Comparison of ENCODE assay signal across 11 cellular contexts in genomic region chr20:24502184-24502583, GRCh38. TPM values are rescaled to one million over a fixed set of nuclear protein-coding genes. Genes with fewer than 3 reads are reported as not detected.
DNase-seq lines count a peak whose midpoint lies in the region; ATAC-seq and TF ChIP-seq lines count a peak whose summit lies in the region.
"Had no signal": no experiment of that assay in that cellular context is flagged by ENCODE, and none has a peak within 500 bp of the region (broad histone marks: within the 10 kb centered on the region; RNA-seq: fewer than 3 reads in every experiment).

No MANE protein-coding gene starts in this region.

- no peaks in the 10 kb centered on the region for H3K36me3 ChIP-seq in thyroid gland

- H3K4me3 Mint-ChIP-seq in brain, result no peak overlapping the region

- WGBS in thyroid gland, 2 donors, result 78 to 87% methylated on average over 7 of the region's 7 CpGs

- peak; percentile 27 for DNase-seq in HK-2 (ENCODE audit: unreplicated experiment)
- peak; percentile 5 for DNase-seq in iris pigment epithelial cell (ENCODE audit: low read depth)
- peak; percentile 21 to 25 for DNase-seq in thyroid gland
- DNase-seq in left lobe of liver (ENCODE audit: low spot score), result no peak
- DNase-seq in iPS-NIHi11 (ENCODE audit: low spot score), result no peak
- DNase-seq: activated CD4-positive, alpha-beta T cell treated with anti-CD3 and anti-CD28 coated beads for 1 hour; central memory CD4-positive, alpha-beta T cell; NCI-H1092 treated with DMSO at 0.1 percent for 48 hours; PC-3 had no signal

- no peaks in the 10 kb centered on the region for H3K36me3 Mint-ChIP-seq in brain

- peaks cover 7% of the 10 kb centered on the region for H3K27me3 Mint-ChIP-seq in brain

- TF ChIP-seq CTCF in brain (conservative IDR thresholded peaks at IDR 0.05), result no peak
- no peak for TF ChIP-seq CTCF in thyroid gland (IDR thresholded peaks at IDR 0.05)

- peaks cover 31% of the 10 kb centered on the region for H3K4me1 Mint-ChIP-seq in brain

- H3K9me3 Mint-ChIP-seq in brain, result no peaks in the 10 kb centered on the region

- peak overlapping the region in 3 of 5 experiments; percentile 23 to 97 (median 45) for H3K27ac Mint-ChIP-seq in brain

- H3K4me3 ChIP-seq in thyroid gland (replicated peaks in 1 of 3), result no peak overlapping the region

- no peak overlapping the region for H3K27ac ChIP-seq in thyroid gland

- ATAC-seq in GM21723 (IDR thresholded peaks at IDR 0.05; ENCODE audit: unreplicated experiment) (no peak), left lobe of liver (no peak)
- ATAC-seq: PC-3 had no signal

- intact Hi-C loops in thyroid gland (cut with DNase I), result no loop called here

- H3K9me3 ChIP-seq in thyroid gland, result no peaks in the 10 kb centered on the region

- H3K27me3 ChIP-seq in thyroid gland, result no peaks in the 10 kb centered on the region

- TF ChIP-seq POLR2A in thyroid gland (IDR thresholded peaks at IDR 0.05), result no peak

- peaks cover 0 to 7% of the 10 kb centered on the region in 2 donors for H3K4me1 ChIP-seq in thyroid gland

RNA-seq across cellular contexts. Expression of gene SYNDIG1, which starts 32.8 kb away (rescaled TPM):
- polyA plus RNA-seq in brain (ENCODE audit: insufficient read depth, low read depth, low replicate concordance), result 19.3 TPM
- 10 to 100 TPM in 2 of 4 donors, 1 to 10 TPM in 2; 8.3 to 12.4 (median 10.2) TPM for total RNA-seq in thyroid gland
- not detected for total RNA-seq in left lobe of liver
- total RNA-seq: PC-3 had no signal

Comparison
In these comparisons a context has a peak if more than half of its experiments do, and no peak if none do; other contexts are left out.
1. DNase-seq: peak in HK-2 (single experiment), iris pigment epithelial cell (single experiment) and thyroid gland (2 of 2); none in left lobe of liver (single experiment) and iPS-NIHi11 (single experiment).